Comparison of ENCODE assay signal across 30 cellular contexts in the genomic region with DNA sequence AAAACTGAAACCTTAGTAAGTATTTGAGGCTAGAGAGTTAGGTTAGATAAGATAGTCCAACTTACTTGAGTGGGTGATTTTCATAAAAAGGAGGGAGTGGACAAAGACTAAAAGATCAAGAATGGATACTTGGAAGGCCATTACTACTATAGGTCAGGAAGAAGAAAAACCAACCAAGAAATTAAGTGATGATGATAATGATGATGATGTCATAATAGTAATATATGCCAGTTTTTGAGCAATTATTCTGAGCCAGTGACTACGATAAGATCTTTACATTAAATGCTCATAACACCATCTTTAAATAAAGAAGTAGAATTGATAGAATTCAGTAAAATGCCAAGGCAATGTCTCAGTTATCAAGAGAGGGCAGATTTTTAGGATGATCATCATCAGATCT.
"Had no signal": no experiment of that assay in that cellular context is flagged by ENCODE, and none has a peak within 500 bp of the region (broad histone marks: within the 10 kb centered on the region; RNA-seq: fewer than 3 reads in every experiment).

No MANE protein-coding gene starts in this region.

- H3K4me3 Mint-ChIP-seq: naive thymus-derived CD8-positive, alpha-beta T cell; natural killer cell treated with Interleukin-12 subunit alpha and Interleukin-12 subunit beta and Interleukin-15 and Interleukin-18, amount 100 ng/mL, for 72 hours; nephron progenitor cell; neural crest cell; stimulated activated memory B cell treated with anti-CD40 and anti-IgM and Interleukin-4, amounts not matched to agents 10 μg/mL and 1 μg/mL and 100 μg/mL, for 72 hours; stimulated activated naive CD8-positive, alpha-beta T cell treated with anti-CD3 and anti-CD28 coated beads, Interleukin-15, amount 100 ng/mL, for 72 hours; type B pancreatic cell had no signal

- H3K9me3 ChIP-seq: neutrophil, pancreas, prostate gland, suprapubic skin, testis, tibial artery, transverse colon, upper lobe of right lung, uterus had no signal

- H3K4me2 ChIP-seq: smooth muscle cell had no signal

- H3K27ac Mint-ChIP-seq: naive thymus-derived CD8-positive, alpha-beta T cell; natural killer cell treated with Interleukin-12 subunit alpha and Interleukin-12 subunit beta and Interleukin-15 and Interleukin-18, amount 100 ng/mL, for 72 hours; nephron progenitor cell; stimulated activated memory B cell treated with anti-CD40 and anti-IgM and Interleukin-4, amounts not matched to agents 10 μg/mL and 1 μg/mL and 100 μg/mL, for 72 hours; stimulated activated naive CD8-positive, alpha-beta T cell treated with anti-CD3 and anti-CD28 coated beads, Interleukin-15, amount 100 ng/mL, for 72 hours; type B pancreatic cell had no signal

- H3K4me3 ChIP-seq: pancreas, prostate gland, skin epidermis, smooth muscle cell, spleen, suprapubic skin, testis, tibial artery, transverse colon, upper lobe of right lung, uterus had no signal

- FAIRE-seq: pancreas had no signal

- ATAC-seq: naive thymus-derived CD8-positive, alpha-beta T cell; natural killer cell treated with Interleukin-12 subunit alpha and Interleukin-12 subunit beta and Interleukin-15 and Interleukin-18, amount 100 ng/mL, for 72 hours; pancreas; right cardiac atrium; sciatic nerve; stimulated activated memory B cell treated with anti-CD40 and anti-IgM and Interleukin-4, amounts not matched to agents 10 μg/mL and 1 μg/mL and 100 μg/mL, for 72 hours; stimulated activated naive CD8-positive, alpha-beta T cell treated with anti-CD3 and anti-CD28 coated beads, Interleukin-15, amount 100 ng/mL, for 72 hours; stimulated activated naive CD8-positive, alpha-beta T cell treated with anti-CD3 and anti-CD28 coated beads, Interleukin-15, Interleukin-2, amounts not matched to agents 100 U/mL and 50 U/mL, for 24 hours; upper lobe of right lung had no signal

- DNase-seq: naive thymus-derived CD8-positive, alpha-beta T cell; nephron progenitor cell; nucleus accumbens; pancreas; right cardiac atrium; spleen; stimulated activated CD4-positive, alpha-beta T cell treated with anti-CD3 and anti-CD28 coated beads, Interleukin-12 subunit alpha, Interleukin-12 subunit beta, amount 100 ng/mL, for 4 hours; stimulated activated CD4-positive, alpha-beta T cell treated with anti-CD3 and anti-CD28 coated beads, Interleukin-1b, Interleukin-23, amount 100 ng/mL, for 48 hours; stimulated activated CD4-positive, alpha-beta T cell treated with anti-CD3 and anti-CD28 coated beads, Interleukin-4, amount 100 ng/mL, for 1 hour; stimulated activated CD4-positive, alpha-beta T cell treated with anti-CD3 and anti-CD28 coated beads, Interleukin-4, amount 100 ng/mL, for 4 hours; stimulated activated CD8-positive, alpha-beta memory T cell treated with anti-CD3 and anti-CD28 coated beads, Interleukin-4, amount 100 ng/mL, for 48 hours; stimulated activated naive CD4-positive, alpha-beta T cell; stimulated activated naive CD8-positive, alpha-beta T cell treated with anti-CD3 and anti-CD28 coated beads, Interleukin-15, amount 100 ng/mL, for 72 hours; stimulated activated naive CD8-positive, alpha-beta T cell treated with anti-CD3 and anti-CD28 coated beads, Interleukin-15, Interleukin-2, amounts not matched to agents 100 U/mL and 50 U/mL, for 24 hours; substantia nigra; testis; tibial artery; transverse colon; upper lobe of right lung; uterus had no signal

- H3K27me3 ChIP-seq: neutrophil, pancreas, spleen, suprapubic skin, testis, tibial artery, transverse colon, upper lobe of right lung, uterus had no signal

- H3K4me1 Mint-ChIP-seq: naive thymus-derived CD8-positive, alpha-beta T cell; nephron progenitor cell; neural crest cell; stimulated activated memory B cell treated with anti-CD40 and anti-IgM and Interleukin-4, amounts not matched to agents 10 μg/mL and 1 μg/mL and 100 μg/mL, for 72 hours; stimulated activated naive CD8-positive, alpha-beta T cell treated with anti-CD3 and anti-CD28 coated beads, Interleukin-15, amount 100 ng/mL, for 72 hours had no signal

- H3K36me3 Mint-ChIP-seq: naive thymus-derived CD8-positive, alpha-beta T cell; natural killer cell treated with Interleukin-12 subunit alpha and Interleukin-12 subunit beta and Interleukin-15 and Interleukin-18, amount 100 ng/mL, for 72 hours; stimulated activated memory B cell treated with anti-CD40 and anti-IgM and Interleukin-4, amounts not matched to agents 10 μg/mL and 1 μg/mL and 100 μg/mL, for 72 hours; type B pancreatic cell had no signal

- H3K9me3 Mint-ChIP-seq: nephron progenitor cell, neural crest cell, type B pancreatic cell had no signal

- H3K36me3 ChIP-seq: neutrophil, pancreas, prostate gland, spleen, suprapubic skin, tibial artery, transverse colon, upper lobe of right lung, uterus had no signal

- H3K27me3 Mint-ChIP-seq: naive thymus-derived CD8-positive, alpha-beta T cell; natural killer cell treated with Interleukin-12 subunit alpha and Interleukin-12 subunit beta and Interleukin-15 and Interleukin-18, amount 100 ng/mL, for 72 hours; stimulated activated memory B cell treated with anti-CD40 and anti-IgM and Interleukin-4, amounts not matched to agents 10 μg/mL and 1 μg/mL and 100 μg/mL, for 72 hours; stimulated activated naive CD8-positive, alpha-beta T cell treated with anti-CD3 and anti-CD28 coated beads, Interleukin-15, amount 100 ng/mL, for 72 hours; type B pancreatic cell had no signal

- H3K27ac ChIP-seq: neutrophil, pancreas, prostate gland, skin epidermis, spleen, suprapubic skin, testis, tibial artery, transverse colon, upper lobe of right lung, uterus had no signal

- H3K4me1 ChIP-seq: pancreas, prostate gland, spleen, suprapubic skin, testis, transverse colon, upper lobe of right lung, uterus had no signal
